Comparison of ENCODE assay signal across 9 cellular contexts in genomic region chr6:55528624-55529023, GRCh38. TPM values are rescaled to one million over a fixed set of nuclear protein-coding genes. Genes with fewer than 3 reads are reported as not detected.
DNase-seq lines count a peak whose midpoint lies in the region; ATAC-seq and TF ChIP-seq lines count a peak whose summit lies in the region.
"Had no signal": no experiment of that assay in that cellular context is flagged by ENCODE, and none has a peak within 500 bp of the region (broad histone marks: within the 10 kb centered on the region; RNA-seq: fewer than 3 reads in every experiment).

No MANE protein-coding gene starts in this region.

- H3K4me1 Mint-ChIP-seq in glutamatergic neuron (ENCODE audit: low read depth, unreplicated experiment) = no peaks in the 10 kb centered on the region
- no peaks in the 10 kb centered on the region for H3K4me1 Mint-ChIP-seq in stimulated activated effector memory CD8-positive, alpha-beta T cell treated with anti-CD3 and anti-CD28 coated beads, Interleukin-12 subunit alpha, Interleukin-12 subunit beta, amount 100 ng/mL, for 72 hours

- H3K9me3 Mint-ChIP-seq in glutamatergic neuron (ENCODE audit: unreplicated experiment) = no peaks in the 10 kb centered on the region
- H3K9me3 Mint-ChIP-seq in stimulated activated effector memory CD8-positive, alpha-beta T cell treated with anti-CD3 and anti-CD28 coated beads, Interleukin-12 subunit alpha, Interleukin-12 subunit beta, amount 100 ng/mL, for 72 hours = peaks cover 15% of the 10 kb centered on the region

- H3K36me3 Mint-ChIP-seq in glutamatergic neuron (ENCODE audit: unreplicated experiment) = no peaks in the 10 kb centered on the region
- no peaks in the 10 kb centered on the region for H3K36me3 Mint-ChIP-seq in stimulated activated effector memory CD8-positive, alpha-beta T cell treated with anti-CD3 and anti-CD28 coated beads, Interleukin-12 subunit alpha, Interleukin-12 subunit beta, amount 100 ng/mL, for 72 hours

- H3K4me3 Mint-ChIP-seq in glutamatergic neuron (ENCODE audit: unreplicated experiment) = no peak overlapping the region
- no peak overlapping the region for H3K4me3 Mint-ChIP-seq in stimulated activated effector memory CD8-positive, alpha-beta T cell treated with anti-CD3 and anti-CD28 coated beads, Interleukin-12 subunit alpha, Interleukin-12 subunit beta, amount 100 ng/mL, for 72 hours

- ATAC-seq in HG02642 (IDR thresholded peaks at IDR 0.05; ENCODE audit: poor library complexity, unreplicated experiment) (peak; percentile 70), HG02571 (IDR thresholded peaks at IDR 0.05; ENCODE audit: unreplicated experiment) (no peak), GM19452 (IDR thresholded peaks at IDR 0.05; ENCODE audit: unreplicated experiment) (no peak)
- no peak for ATAC-seq in stimulated activated effector memory CD8-positive, alpha-beta T cell treated with anti-CD3 and anti-CD28 coated beads, Interleukin-12 subunit alpha, Interleukin-12 subunit beta, amount 100 ng/mL, for 72 hours

- DNase-seq in OCI-M1 (lab: John Stamatoyannopoulos, UW) (peak; percentile 87), glutamatergic neuron (no peak), NCI-H187 (lab: John Stamatoyannopoulos, UW) (no peak)
- no peak for DNase-seq in stimulated activated effector memory CD8-positive, alpha-beta T cell treated with anti-CD3 and anti-CD28 coated beads, Interleukin-12 subunit alpha, Interleukin-12 subunit beta, amount 100 ng/mL, for 72 hours (ENCODE audit: low spot score in 2 of 2)

- no peaks in the 10 kb centered on the region for H3K27me3 Mint-ChIP-seq in glutamatergic neuron (ENCODE audit: unreplicated experiment)

- peak; percentile 44 for TF ChIP-seq CTCF in GM12873 (IDR thresholded peaks at IDR 0.05; ENCODE audit: insufficient read depth, low read depth, low read length, missing control alignments)
- peak; percentile 32 for TF ChIP-seq CTCF in glutamatergic neuron (IDR thresholded peaks at IDR 0.05; ENCODE audit: partially characterized antibody, unreplicated experiment)

- H3K27ac Mint-ChIP-seq in glutamatergic neuron (ENCODE audit: unreplicated experiment) = no peak overlapping the region
- no peak overlapping the region for H3K27ac Mint-ChIP-seq in stimulated activated effector memory CD8-positive, alpha-beta T cell treated with anti-CD3 and anti-CD28 coated beads, Interleukin-12 subunit alpha, Interleukin-12 subunit beta, amount 100 ng/mL, for 72 hours

RNA-seq across cellular contexts. Expression of gene HMGCLL1, which starts 50.4 kb away (rescaled TPM):
- total RNA-seq in glutamatergic neuron (ENCODE audit: unreplicated experiment) = 6.3 TPM
- total RNA-seq: RPMI7951 had no signal
